In the genomic region with DNA sequence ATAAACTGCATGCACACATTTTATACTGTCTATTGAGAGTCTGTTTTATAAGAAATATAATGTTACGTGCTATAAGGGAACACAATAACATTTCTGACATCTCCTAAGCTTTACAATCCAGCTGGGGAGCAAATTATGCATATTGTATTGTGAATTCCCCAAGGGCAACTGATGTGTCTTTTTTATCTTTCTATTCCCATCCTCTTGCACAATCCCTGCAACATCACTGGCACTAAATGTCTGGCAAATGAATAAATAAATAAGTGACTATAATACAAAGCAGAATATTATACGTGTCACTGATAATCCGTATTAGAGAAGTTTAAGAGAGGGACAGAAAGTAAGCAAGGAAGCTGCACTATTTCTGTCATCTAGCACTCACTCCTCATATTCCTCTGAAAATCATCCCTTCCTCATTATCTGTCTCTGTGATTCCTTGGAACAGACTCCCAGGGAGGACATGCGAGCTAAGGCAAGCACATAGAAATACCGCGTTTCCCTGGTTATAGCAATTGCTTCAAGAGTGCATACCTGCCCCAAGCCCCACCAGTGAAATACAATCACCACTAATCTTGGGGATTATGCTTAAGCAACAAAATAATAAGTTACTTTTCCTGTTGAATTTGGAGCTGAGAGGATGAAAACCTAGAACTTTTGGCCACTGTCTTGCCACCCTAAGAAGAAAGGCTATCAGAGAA, we compare ENCODE assay signal across 2 cellular contexts.
TF ChIP-seq lines count a peak whose summit lies in the region.

No MANE protein-coding gene starts in this region.

TF ChIP-seq in HepG2, 621 proteins besides CTCF, POLR2A, EP300 and RAD21 (continued from another document):
- TF ChIP-seq, protein P1, sequence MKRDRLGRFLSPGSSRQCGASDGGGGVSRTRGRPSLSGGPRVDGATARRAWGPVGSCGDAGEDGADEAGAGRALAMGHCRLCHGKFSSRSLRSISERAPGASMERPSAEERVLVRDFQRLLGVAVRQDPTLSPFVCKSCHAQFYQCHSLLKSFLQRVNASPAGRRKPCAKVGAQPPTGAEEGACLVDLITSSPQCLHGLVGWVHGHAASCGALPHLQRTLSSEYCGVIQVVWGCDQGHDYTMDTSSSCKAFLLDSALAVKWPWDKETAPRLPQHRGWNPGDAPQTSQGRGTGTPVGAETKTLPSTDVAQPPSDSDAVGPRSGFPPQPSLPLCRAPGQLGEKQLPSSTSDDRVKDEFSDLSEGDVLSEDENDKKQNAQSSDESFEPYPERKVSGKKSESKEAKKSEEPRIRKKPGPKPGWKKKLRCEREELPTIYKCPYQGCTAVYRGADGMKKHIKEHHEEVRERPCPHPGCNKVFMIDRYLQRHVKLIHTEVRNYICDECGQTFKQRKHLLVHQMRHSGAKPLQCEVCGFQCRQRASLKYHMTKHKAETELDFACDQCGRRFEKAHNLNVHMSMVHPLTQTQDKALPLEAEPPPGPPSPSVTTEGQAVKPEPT (CRISPR knock-in tag; IDR thresholded peaks at IDR 0.05; ENCODE audit: low read depth) = no peak
- TF ChIP-seq GZF1 (CRISPR knock-in tag; IDR thresholded peaks at IDR 0.05) = no peak
- no peak for TF ChIP-seq NFIB (CRISPR knock-in tag; IDR thresholded peaks at IDR 0.05; ENCODE audit: borderline replicate concordance)

TF ChIP-seq in K562, 482 proteins besides CTCF, POLR2A, EP300 and RAD21 (continued from another document):
- TF ChIP-seq ZNF347 (CRISPR knock-in tag; IDR thresholded peaks at IDR 0.05; ENCODE audit: low read depth) (no peak), E2F3 (CRISPR knock-in tag; IDR thresholded peaks at IDR 0.05) (0 out of 2 replicates have a peak, but pooled peaks have one; percentile 30), CEBPG (CRISPR knock-in tag; IDR thresholded peaks at IDR 0.05) (no peak), CEBPG (tag; conservative IDR thresholded peaks at IDR 0.05 in 1 of 2, IDR thresholded peaks at IDR 0.05 in 1 of 2) (peak in 1 of 2 experiments; percentile 5; a peak in 1 of 4 replicates), PYGO2 (tag; IDR thresholded peaks at IDR 0.05) (no peak), ZNF444 (CRISPR knock-in tag; IDR thresholded peaks at IDR 0.05) (no peak)
